1 cellular context compared by ENCODE assay signal in genomic region chrX:46759645-46759974, GRCh38.
TF ChIP-seq lines count a peak whose summit lies in the region.

No MANE protein-coding gene starts in this region.

TF ChIP-seq in HepG2, 621 proteins besides CTCF, POLR2A, EP300 and RAD21:
- TF ChIP-seq ZNF280D (CRISPR knock-in tag; IDR thresholded peaks at IDR 0.05) (no peak), HNF1B (CRISPR knock-in tag; IDR thresholded peaks at IDR 0.05) (0 out of 2 replicates have a peak, but pooled peaks have one; percentile 8), ZNF484 (CRISPR knock-in tag; IDR thresholded peaks at IDR 0.05; ENCODE audit: borderline replicate concordance, low read depth) (no peak), HOXA7 (CRISPR knock-in tag; IDR thresholded peaks at IDR 0.05) (no peak), E2F1 (CRISPR knock-in tag; IDR thresholded peaks at IDR 0.05) (no peak), ZNF550 (CRISPR knock-in tag; IDR thresholded peaks at IDR 0.05; ENCODE audit: borderline replicate concordance) (0 out of 2 replicates have a peak, but pooled peaks have one; percentile 2), ZBTB10 (CRISPR knock-in tag; IDR thresholded peaks at IDR 0.05; ENCODE audit: borderline replicate concordance) (no peak), ISX (CRISPR knock-in tag; conservative IDR thresholded peaks at IDR 0.05) (no peak), RAD51 (IDR thresholded peaks at IDR 0.05; ENCODE audit: borderline replicate concordance) (no peak), TEAD2 (CRISPR knock-in tag; IDR thresholded peaks at IDR 0.05) (no peak), SAP130 (CRISPR knock-in tag; IDR thresholded peaks at IDR 0.05; ENCODE audit: low read depth) (no peak), CHD2 (IDR thresholded peaks at IDR 0.05; ENCODE audit: low read depth, low read length) (no peak), TEAD3 (CRISPR knock-in tag; optimal IDR thresholded peaks at IDR 0.05; ENCODE audit: borderline replicate concordance) (no peak)
